In genomic region chr11:130873766-130874165, GRCh38 we compare ENCODE assay signal across 11 cellular contexts. TPM values are rescaled to one million over a fixed set of nuclear protein-coding genes. Genes with fewer than 3 reads are reported as not detected.
DNase-seq lines count a peak whose midpoint lies in the region; ATAC-seq and TF ChIP-seq lines count a peak whose summit lies in the region.
"Had no signal": no experiment of that assay in that cellular context is flagged by ENCODE, and none has a peak within 500 bp of the region (broad histone marks: within the 10 kb centered on the region; RNA-seq: fewer than 3 reads in every experiment).

No MANE protein-coding gene starts in this region.

- H3K4me2 ChIP-seq in mesenchymal stem cell (ENCODE audit: low read length, poor library complexity, severe bottlenecking): no peak overlapping the region

- WGBS in right cardiac atrium: 93% methylated on average over 1 of the region's 1 CpG
- 85% methylated on average over 1 of the region's 1 CpG for WGBS in mesenchymal stem cell

- no peak overlapping the region for H4K8ac ChIP-seq in mesenchymal stem cell (ENCODE audit: low read length)

- no peaks in the 10 kb centered on the region for H3K79me1 ChIP-seq in mesenchymal stem cell (replicated peaks; ENCODE audit: low read length, poor library complexity, severe bottlenecking)

- ATAC-seq in right cardiac atrium: no peak
- ATAC-seq in GM21423 (IDR thresholded peaks at IDR 0.05; ENCODE audit: unreplicated experiment): no peak

- H3K4me3 ChIP-seq in left ventricle myocardium inferior (no peak overlapping the region), right cardiac atrium (ENCODE audit: low read length) (no peak overlapping the region), mesenchymal stem cell (ENCODE audit: insufficient read depth in 1 of 2, low read depth in 1 of 2, low read length in 2 of 2) (peak overlapping the region in 1 of 2 experiments; percentile 8), BE2C (ENCODE audit: low read depth, low read length) (no peak overlapping the region)
- H3K4me3 ChIP-seq: upper lobe of left lung had no signal

- peak overlapping the region; percentile 76 for H3K9ac ChIP-seq in mesenchymal stem cell (ENCODE audit: low read length)

- no peak overlapping the region for H3K23ac ChIP-seq in mesenchymal stem cell (ENCODE audit: low read length in 2 of 2)

- H3K9me3 Mint-ChIP-seq in chondrocyte (ENCODE audit: low read depth): no peaks in the 10 kb centered on the region

- no peak overlapping the region for H2BK15ac ChIP-seq in mesenchymal stem cell (ENCODE audit: low read depth, poor library complexity, severe bottlenecking)

- H3K27ac ChIP-seq in left ventricle myocardium inferior (replicated peaks): peak overlapping the region; percentile 77
- no peak overlapping the region for H3K27ac ChIP-seq in right cardiac atrium (ENCODE audit: low read length)
- H3K27ac ChIP-seq in mesenchymal stem cell (ENCODE audit: low read length, poor library complexity, severe bottlenecking): peak overlapping the region; percentile 75
- H3K27ac ChIP-seq: upper lobe of left lung had no signal

- no peak overlapping the region for H3K18ac ChIP-seq in mesenchymal stem cell (ENCODE audit: low read depth in 1 of 2, low read length in 2 of 2)

- peaks cover 49% of the 10 kb centered on the region for H3K36me3 ChIP-seq in left ventricle myocardium inferior
- peaks cover 17 to 85% of the 10 kb centered on the region in 2 experiments for H3K36me3 ChIP-seq in mesenchymal stem cell (ENCODE audit: control insufficient read depth in 1 of 2, insufficient read depth in 2 of 2, low read depth in 1 of 2, low read length in 2 of 2)
- H3K36me3 ChIP-seq in BE2C: peaks cover 20% of the 10 kb centered on the region

- H4K91ac ChIP-seq in mesenchymal stem cell (ENCODE audit: low read length): no peak overlapping the region

- no peaks in the 10 kb centered on the region for H3K9me3 ChIP-seq in left ventricle myocardium inferior (replicated peaks)
- no peaks in the 10 kb centered on the region for H3K9me3 ChIP-seq in right cardiac atrium (ENCODE audit: control insufficient read depth, low read length)
- H3K9me3 ChIP-seq in mesenchymal stem cell (ENCODE audit: control insufficient read depth, low read length): no peaks in the 10 kb centered on the region
- no peaks in the 10 kb centered on the region for H3K9me3 ChIP-seq in BE2C
- H3K9me3 ChIP-seq: upper lobe of left lung had no signal

- peak overlapping the region; percentile 89 for H3K27ac Mint-ChIP-seq in chondrocyte (ENCODE audit: unreplicated experiment)

- H3K27me3 ChIP-seq in left ventricle myocardium inferior (ENCODE audit: low read depth) (no peaks in the 10 kb centered on the region), right cardiac atrium (ENCODE audit: control insufficient read depth, insufficient read depth) (no peaks in the 10 kb centered on the region), mesenchymal stem cell (ENCODE audit: control insufficient read depth in 1 of 2, insufficient read depth in 1 of 2, low read length in 2 of 2) (no peaks in the 10 kb centered on the region), BE2C (no peaks in the 10 kb centered on the region; the same call in 1 of the 2 replicates)
- H3K27me3 ChIP-seq: upper lobe of left lung had no signal

- peaks cover 69% of the 10 kb centered on the region for H3K4me1 ChIP-seq in left ventricle myocardium inferior
- peaks cover 7% of the 10 kb centered on the region for H3K4me1 ChIP-seq in right cardiac atrium (ENCODE audit: control insufficient read depth, insufficient read depth, low read length)
- H3K4me1 ChIP-seq in mesenchymal stem cell (ENCODE audit: control insufficient read depth, insufficient read depth, low read depth, low read length): no peaks in the 10 kb centered on the region
- H3K4me1 ChIP-seq in BE2C: no peaks in the 10 kb centered on the region

- H3K4ac ChIP-seq in mesenchymal stem cell (ENCODE audit: low read depth in 1 of 2, low read length in 2 of 2): no peak overlapping the region

- H2AFZ ChIP-seq in mesenchymal stem cell (ENCODE audit: low read depth, low read length): no peak overlapping the region

- H3K27me3 Mint-ChIP-seq in chondrocyte (ENCODE audit: low read depth): no peaks in the 10 kb centered on the region

- H2BK5ac ChIP-seq in mesenchymal stem cell (ENCODE audit: low read depth, low read length, poor library complexity, severe bottlenecking): peak overlapping the region; percentile 39

- peaks cover 53% of the 10 kb centered on the region for H3K36me3 Mint-ChIP-seq in chondrocyte (ENCODE audit: low read depth)

- TF ChIP-seq CTCF in left ventricle myocardium inferior (IDR thresholded peaks at IDR 0.05; ENCODE audit: borderline replicate concordance) (no peak), chondrocyte (IDR thresholded peaks at IDR 0.05) (no peak), BE2C (IDR thresholded peaks at IDR 0.05; ENCODE audit: low read depth, low read length) (no peak)

- H2BK12ac ChIP-seq in mesenchymal stem cell (ENCODE audit: low read length in 2 of 2): no peak overlapping the region

- no peak overlapping the region for H2AK5ac ChIP-seq in mesenchymal stem cell (ENCODE audit: low read length, severe bottlenecking)

- H3K4me1 Mint-ChIP-seq in chondrocyte (ENCODE audit: low read depth): peaks cover 48% of the 10 kb centered on the region

- H3K4me3 Mint-ChIP-seq in chondrocyte (ENCODE audit: unreplicated experiment): no peak overlapping the region

- no peak overlapping the region for H2BK120ac ChIP-seq in mesenchymal stem cell (ENCODE audit: low read depth, low read length)

- H3K14ac ChIP-seq in mesenchymal stem cell (ENCODE audit: low read length in 2 of 2): no peak overlapping the region

- intact Hi-C loops in left ventricle myocardium inferior (cut with micrococcal nuclease): no loop called here
- intact Hi-C loops in right cardiac atrium (cut with DNase I): no loop called here

- no peak for DNase-seq in left ventricle myocardium inferior
- DNase-seq in right cardiac atrium: no peak
- DNase-seq in chondrocyte (ENCODE audit: low spot score): no peak
- peak; percentile 25 for DNase-seq in mesenchymal stem cell
- DNase-seq in occipital lobe (lab: John Stamatoyannopoulos, UW): no peak
- no peak for DNase-seq in middle frontal gyrus (ENCODE audit: extremely low spot score, low spot score)
- no peak for DNase-seq in BE2C
- DNase-seq: NCI-H1092 treated with DMSO at 0.1 percent for 48 hours, NCI-H510A treated with DMSO at 0.1 percent for 48 hours, upper lobe of left lung had no signal

RNA-seq across cellular contexts. Expression of gene SNX19, which starts 42.5 kb away (rescaled TPM):
- total RNA-seq in left ventricle myocardium inferior: 56.0 TPM
- total RNA-seq in right cardiac atrium: 10 to 100 TPM; 39.0 to 59.5 (median 50.1) TPM
- polyA plus RNA-seq in right cardiac atrium: 17.3 TPM
- 55.8 to 71.6 TPM (median 55.9 TPM) in 3 replicates for total RNA-seq in chondrocyte
- 31.9 TPM for polyA plus RNA-seq in mesenchymal stem cell (2013, experiment 1 of 2)
- 32.2 TPM for polyA plus RNA-seq in mesenchymal stem cell (2013, experiment 2 of 2)
- total RNA-seq in occipital lobe: 46.5 TPM
- polyA plus RNA-seq in BE2C (2012; ENCODE audit: insufficient read depth, insufficient read length, low read depth): 60.3 TPM
